17 cellular contexts compared by ENCODE assay signal in genomic region chr21:44794031-44794374, GRCh38.
"Had no signal": no experiment of that assay in that cellular context is flagged by ENCODE, and none has a peak within 500 bp of the region (broad histone marks: within the 10 kb centered on the region; RNA-seq: fewer than 3 reads in every experiment).

No MANE protein-coding gene starts in this region.

- H3K36me3 ChIP-seq: uterus had no signal

- H3K27ac ChIP-seq: epithelial cell of prostate, foreskin keratinocyte, right atrium auricular region, tibial nerve, uterus had no signal

- H3K9me3 ChIP-seq: right atrium auricular region, tibial nerve, uterus had no signal

- H3K27ac Mint-ChIP-seq: mesothelial cell of epicardium had no signal

- H3K27me3 Mint-ChIP-seq: activated CD4-positive, alpha-beta memory T cell treated with anti-CD3 and anti-CD28 coated beads, Interleukin-2, amount 10 ng/mL, durations not matched to agents 7 days and 5 days; activated naive CD4-positive, alpha-beta T cell treated with anti-CD3 and anti-CD28 coated beads, Interleukin-2, amount 50 U/mL, for 24 hours; effector memory CD8-positive, alpha-beta T cell; stimulated activated naive CD8-positive, alpha-beta T cell treated with anti-CD3 and anti-CD28 coated beads, Interleukin-15, Interleukin-2, amounts not matched to agents 100 ng/mL and 50 ng/mL, for 24 hours had no signal

- H3K4me3 Mint-ChIP-seq: activated CD4-positive, alpha-beta memory T cell treated with anti-CD3 and anti-CD28 coated beads, Interleukin-2, amount 10 ng/mL, durations not matched to agents 7 days and 5 days; effector memory CD8-positive, alpha-beta T cell; mesothelial cell of epicardium; nephron; stimulated activated naive CD8-positive, alpha-beta T cell treated with anti-CD3 and anti-CD28 coated beads, Interleukin-15, Interleukin-2, amounts not matched to agents 100 ng/mL and 50 ng/mL, for 24 hours had no signal

- H3K27me3 ChIP-seq: foreskin keratinocyte, right atrium auricular region, tibial nerve, uterus had no signal

- H3K4me3 ChIP-seq: lung, right atrium auricular region, tibial nerve, uterus had no signal

- H3K4me1 ChIP-seq: foreskin keratinocyte had no signal

- H3K9me3 Mint-ChIP-seq: activated CD4-positive, alpha-beta memory T cell treated with anti-CD3 and anti-CD28 coated beads, Interleukin-2, amount 10 ng/mL, durations not matched to agents 7 days and 5 days; activated naive CD4-positive, alpha-beta T cell treated with anti-CD3 and anti-CD28 coated beads, Interleukin-2, amount 50 U/mL, for 24 hours; effector memory CD8-positive, alpha-beta T cell; mesothelial cell of epicardium; nephron; stimulated activated naive CD8-positive, alpha-beta T cell treated with anti-CD3 and anti-CD28 coated beads, Interleukin-15, Interleukin-2, amounts not matched to agents 100 ng/mL and 50 ng/mL, for 24 hours had no signal

- DNase-seq: activated gamma-delta T cell, amniotic stem cell, glutamatergic neuron, occipital lobe, T-helper 9 cell, uterus had no signal
